ENCODE assay signal across 12 cellular contexts in the genomic region with DNA sequence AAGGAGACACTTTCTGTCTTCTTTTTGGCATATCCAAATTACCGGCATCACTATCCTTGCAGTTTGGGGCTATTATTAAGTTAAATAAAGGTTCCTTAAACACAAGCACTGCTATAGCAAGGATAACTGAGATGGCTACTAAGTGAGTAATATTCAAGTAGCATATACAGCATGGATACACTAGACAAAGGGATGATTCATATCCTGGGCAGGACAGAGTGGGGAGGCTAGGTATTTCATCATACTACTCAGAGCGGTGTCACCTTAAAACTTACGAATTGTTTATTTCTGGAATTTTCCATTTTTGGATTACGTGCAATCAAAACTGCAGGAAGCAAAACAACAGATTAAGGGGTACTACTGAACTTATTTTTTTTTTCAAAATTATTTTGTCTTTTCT. TPM values are rescaled to one million over a fixed set of nuclear protein-coding genes. Genes with fewer than 3 reads are reported as not detected.
DNase-seq lines count a peak whose midpoint lies in the region; ATAC-seq, FAIRE-seq and TF ChIP-seq lines count a peak whose summit lies in the region.
"Had no signal": no experiment of that assay in that cellular context is flagged by ENCODE, and none has a peak within 500 bp of the region (broad histone marks: within the 10 kb centered on the region; RNA-seq: fewer than 3 reads in every experiment).

No MANE protein-coding gene starts in this region.

- H3K9me3 Mint-ChIP-seq in activated naive CD8-positive, alpha-beta T cell treated with anti-CD3 and anti-CD28 coated beads, Interleukin-2, amount 50 U/mL, for 24 hours: peaks cover 18% of the 10 kb centered on the region
- peaks cover 15% of the 10 kb centered on the region for H3K9me3 Mint-ChIP-seq in activated naive CD8-positive, alpha-beta T cell treated with anti-CD3 and anti-CD28 coated beads for 36 hours

- no peaks in the 10 kb centered on the region for H3K27me3 Mint-ChIP-seq in activated naive CD8-positive, alpha-beta T cell treated with anti-CD3 and anti-CD28 coated beads, Interleukin-2, amount 50 U/mL, for 24 hours
- no peaks in the 10 kb centered on the region for H3K27me3 Mint-ChIP-seq in activated naive CD8-positive, alpha-beta T cell treated with anti-CD3 and anti-CD28 coated beads for 36 hours

- no peak for DNase-seq in activated naive CD8-positive, alpha-beta T cell treated with anti-CD3 and anti-CD28 coated beads, Interleukin-2, amount 50 U/mL, for 24 hours
- no peak for DNase-seq in activated naive CD8-positive, alpha-beta T cell treated with anti-CD3 and anti-CD28 coated beads for 36 hours
- DNase-seq in RPMI7951 (ENCODE audit: low read depth) (peak; percentile 84), fibroblast of pulmonary artery (ENCODE audit: low read depth) (peak; percentile 95), urothelium cell line (ENCODE audit: low spot score) (peak; percentile 43), NCI-H146 treated with DMSO at 0.1 percent for 48 hours (lab: John Stamatoyannopoulos, UW; ENCODE audit: unreplicated experiment) (no peak), NCI-H2171 treated with DMSO at 0.1 percent for 48 hours (lab: John Stamatoyannopoulos, UW) (no peak)
- DNase-seq: amygdala, COR-L47, immature natural killer cell, small intestine had no signal

- H3K27ac Mint-ChIP-seq in activated naive CD8-positive, alpha-beta T cell treated with anti-CD3 and anti-CD28 coated beads, Interleukin-2, amount 50 U/mL, for 24 hours: no peak overlapping the region
- H3K27ac Mint-ChIP-seq in activated naive CD8-positive, alpha-beta T cell treated with anti-CD3 and anti-CD28 coated beads for 36 hours: no peak overlapping the region
- H3K27ac Mint-ChIP-seq: immature natural killer cell had no signal

- peak; percentile 93 for ATAC-seq in activated naive CD8-positive, alpha-beta T cell treated with anti-CD3 and anti-CD28 coated beads, Interleukin-2, amount 50 U/mL, for 24 hours
- ATAC-seq in HG02759 (IDR thresholded peaks at IDR 0.05; ENCODE audit: unreplicated experiment): no peak

- H3K4me3 Mint-ChIP-seq in activated naive CD8-positive, alpha-beta T cell treated with anti-CD3 and anti-CD28 coated beads, Interleukin-2, amount 50 U/mL, for 24 hours: no peak overlapping the region
- H3K4me3 Mint-ChIP-seq in activated naive CD8-positive, alpha-beta T cell treated with anti-CD3 and anti-CD28 coated beads for 36 hours: no peak overlapping the region
- H3K4me3 Mint-ChIP-seq: immature natural killer cell had no signal

- peaks cover 7% of the 10 kb centered on the region for H3K4me1 Mint-ChIP-seq in activated naive CD8-positive, alpha-beta T cell treated with anti-CD3 and anti-CD28 coated beads, Interleukin-2, amount 50 U/mL, for 24 hours
- peaks cover 5% of the 10 kb centered on the region for H3K4me1 Mint-ChIP-seq in activated naive CD8-positive, alpha-beta T cell treated with anti-CD3 and anti-CD28 coated beads for 36 hours

- peaks cover 38% of the 10 kb centered on the region for H3K36me3 Mint-ChIP-seq in activated naive CD8-positive, alpha-beta T cell treated with anti-CD3 and anti-CD28 coated beads, Interleukin-2, amount 50 U/mL, for 24 hours (ENCODE audit: low read depth)
- H3K36me3 Mint-ChIP-seq in activated naive CD8-positive, alpha-beta T cell treated with anti-CD3 and anti-CD28 coated beads for 36 hours: peaks cover 46% of the 10 kb centered on the region

- FAIRE-seq in urothelium cell line (lab: Jason Lieb, UNC): peak; percentile 72
- FAIRE-seq: small intestine had no signal

- no peak overlapping the region for H3K4me3 ChIP-seq in fibroblast of pulmonary artery (replicated peaks; ENCODE audit: low read depth, low read length)

- no peak for TF ChIP-seq CTCF in fibroblast of pulmonary artery (IDR thresholded peaks at IDR 0.05; ENCODE audit: low read length, missing control alignments)

RNA-seq across cellular contexts. Expression of a gene that starts 54.1 kb away (rescaled TPM):
- total RNA-seq in activated naive CD8-positive, alpha-beta T cell treated with anti-CD3 and anti-CD28 coated beads for 36 hours: 1 to 10 TPM; 9.0 to 9.1 TPM
- 13.2 and 14.1 TPM in 2 replicates for total RNA-seq in RPMI7951 (2014; rRNA removed; shearing (Covaris generic))

Comparison
In these comparisons a context has a peak if more than half of its experiments do, and no peak if none do; other contexts are left out.
1. DNase-seq: peak in RPMI7951 (single experiment), fibroblast of pulmonary artery (single experiment) and urothelium cell line (single experiment); none in activated naive CD8-positive, alpha-beta T cell treated with anti-CD3 and anti-CD28 coated beads, Interleukin-2, amount 50 U/mL, for 24 hours (single experiment), activated naive CD8-positive, alpha-beta T cell treated with anti-CD3 and anti-CD28 coated beads for 36 hours (single experiment), NCI-H146 treated with DMSO at 0.1 percent for 48 hours (single experiment) and NCI-H2171 treated with DMSO at 0.1 percent for 48 hours (single experiment).